Comparison of ENCODE assay signal across 8 cellular contexts in genomic region chr17:47324224-47325020, GRCh38. TPM values are rescaled to one million over a fixed set of nuclear protein-coding genes. Genes with fewer than 3 reads are reported as not detected.
DNase-seq lines count a peak whose midpoint lies in the region; ATAC-seq and TF ChIP-seq lines count a peak whose summit lies in the region.

No MANE protein-coding gene starts in this region.

- DNase-seq in Calu3 (peak; percentile 81), RPMI8226 (peak; percentile 52), heart left ventricle (peak; percentile 45 to 67 (median 62)), prostate gland (ENCODE audit: low spot score) (peak; percentile 43), NCI-H1048 (lab: John Stamatoyannopoulos, UW) (no peak)
- DNase-seq in activated naive CD4-positive, alpha-beta T cell treated with anti-CD3 and anti-CD28 coated beads, Interleukin-2, amount 50 U/mL, for 16 hours, result peak; percentile 60

- peaks cover 23% of the 10 kb centered on the region for H3K36me3 Mint-ChIP-seq in Calu3 (ENCODE audit: insufficient read depth, unreplicated experiment)

- H3K36me3 ChIP-seq in heart left ventricle, result peaks cover 0 to 5% (median 0%) of the 10 kb centered on the region in 9 donors
- no peaks in the 10 kb centered on the region for H3K36me3 ChIP-seq in prostate gland

- H3K9me3 Mint-ChIP-seq in Calu3 (ENCODE audit: low read depth, unreplicated experiment), result peaks cover 3% of the 10 kb centered on the region

- H3K27me3 Mint-ChIP-seq in Calu3 (ENCODE audit: unreplicated experiment), result no peaks in the 10 kb centered on the region

- 15 to 31% (median 21%) methylated on average over 28 of the region's 28 CpGs for WGBS in heart left ventricle, 4 donors
- WGBS in prostate gland, result 21% methylated on average over 28 of the region's 28 CpGs

- H3K4me1 ChIP-seq in heart left ventricle (peaks cover 0 to 7% (median 0%) of the 10 kb centered on the region in 12 donors), prostate gland (replicated peaks) (no peaks in the 10 kb centered on the region)

- no peak for TF ChIP-seq CTCF in Calu3 (IDR thresholded peaks at IDR 0.05; ENCODE audit: unreplicated experiment)
- no peak for TF ChIP-seq CTCF in heart left ventricle (IDR thresholded peaks at IDR 0.05)
- no peak for TF ChIP-seq CTCF in prostate gland (IDR thresholded peaks at IDR 0.05)

- peaks cover 0 to 8% (median 0%) of the 10 kb centered on the region in 12 donors for H3K9me3 ChIP-seq in heart left ventricle
- H3K9me3 ChIP-seq in prostate gland, result no peaks in the 10 kb centered on the region

- H3K27me3 ChIP-seq in heart left ventricle, result peaks cover 0 to 3% (median 0%) of the 10 kb centered on the region in 9 donors
- H3K27me3 ChIP-seq in prostate gland (replicated peaks; ENCODE audit: insufficient read depth), result no peaks in the 10 kb centered on the region

- H3K4me3 ChIP-seq in heart left ventricle (peak overlapping the region; percentile 44 to 88 (median 69)), prostate gland (peak overlapping the region; percentile 58 to 76)

- TSS peak; percentile 90 for BruUV-seq in Calu3 (replicated peaks; lab: Mats Ljungman, UMichigan)

- peak overlapping the region; percentile 90 for H3K27ac Mint-ChIP-seq in Calu3 (ENCODE audit: unreplicated experiment)

- ATAC-seq in GM19397 (IDR thresholded peaks at IDR 0.05; ENCODE audit: unreplicated experiment) (peak; percentile 29), HG03571 (IDR thresholded peaks at IDR 0.05; ENCODE audit: unreplicated experiment) (peak; percentile 42), heart left ventricle (peak in 3 of 4 donors; percentile 44 to 74 (median 63))

- H3K4me1 Mint-ChIP-seq in Calu3 (ENCODE audit: low read depth, unreplicated experiment), result peaks cover 22% of the 10 kb centered on the region

- no peak for TF ChIP-seq POLR2A in heart left ventricle (IDR thresholded peaks at IDR 0.05)
- TF ChIP-seq POLR2A in prostate gland (IDR thresholded peaks at IDR 0.05), result no peak

- intact Hi-C loops in Calu3 (cut with micrococcal nuclease; ENCODE audit: unreplicated experiment), result no loop called here
- intact Hi-C loops in heart left ventricle (cut with DNase I), result no loop called here
- intact Hi-C loops in prostate gland (cut with DNase I), result loop anchor here (5.0 kb wide), 1 partner anchor 293 kb away; no protein-coding TSS in a partner anchor

- CTCF ChIA-PET in Calu3 (lab: Charles Lee), result interaction anchor here (0.6 to 1.8 kb wide), 5 partner anchors 9 to 135 kb away, joined by 5 to 14 read pairs (median 5); partner anchors contain the start of gene CDC27

- H3K27ac ChIP-seq in heart left ventricle (peak overlapping the region; percentile 66 to 97 (median 87)), prostate gland (peak overlapping the region; percentile 87 to 94)

- peak overlapping the region; percentile 81 for H3K4me3 Mint-ChIP-seq in Calu3 (ENCODE audit: low read depth, unreplicated experiment)

RNA-seq across cellular contexts. Expression of gene EFCAB13, which starts 0.7 kb away (rescaled TPM):
- total RNA-seq in Calu3 (2022), result 21.5 and 25.2 TPM in 2 replicates
- 1 to 10 TPM in 8 of 9 donors, under 1 TPM in 1; 0.63 to 6.1 (median 1.7) TPM for total RNA-seq in heart left ventricle
- polyA plus RNA-seq in heart left ventricle, result 1 to 10 TPM in 1 of 2 donors, under 1 TPM in 1; 0.47 to 1.1 TPM
- total RNA-seq in prostate gland, result 1 to 10 TPM; 4.5 to 8.9 TPM
